In genomic region chrX:53631156-53631555, GRCh38 we compare ENCODE assay signal across 33 cellular contexts. TPM values are rescaled to one million over a fixed set of nuclear protein-coding genes. Genes with fewer than 3 reads are reported as not detected.
DNase-seq lines count a peak whose midpoint lies in the region; ATAC-seq and TF ChIP-seq lines count a peak whose summit lies in the region.
"Had no signal": no experiment of that assay in that cellular context is flagged by ENCODE, and none has a peak within 500 bp of the region (broad histone marks: within the 10 kb centered on the region; RNA-seq: fewer than 3 reads in every experiment).

No MANE protein-coding gene starts in this region.

- TF ChIP-seq CTCF in smooth muscle cell (IDR thresholded peaks at IDR 0.05; ENCODE audit: borderline replicate concordance, insufficient read depth, poor library complexity, severe bottlenecking), result no peak

- H3K9me3 Mint-ChIP-seq in activated T-cell treated with anti-CD3 and anti-CD28 coated beads, Interleukin-2, amount 50 U/mL, for 72 hours, result no peaks in the 10 kb centered on the region
- H3K9me3 Mint-ChIP-seq: activated CD4-positive, alpha-beta T cell treated with anti-CD3 and anti-CD28 coated beads, Interleukin-2, amount 10 ng/mL, durations not matched to agents 24 days and 14 days; dendritic cell treated with granulocyte-macrophage colony-stimulating factor and Interleukin-4, amounts not matched to agents 40 ng/mL and 50 ng/mL, for 4 days; neural progenitor cell had no signal

- no peak for ATAC-seq in activated T-cell treated with anti-CD3 and anti-CD28 coated beads, Interleukin-2, amount 50 U/mL, for 72 hours (replicated peaks in 1 of 2)
- no peak for ATAC-seq in T-helper 17 cell
- ATAC-seq: left cardiac atrium, upper lobe of right lung had no signal

- no peak overlapping the region for H3K4me3 Mint-ChIP-seq in activated T-cell treated with anti-CD3 and anti-CD28 coated beads, Interleukin-2, amount 50 U/mL, for 72 hours
- no peak overlapping the region for H3K4me3 Mint-ChIP-seq in T-helper 17 cell
- H3K4me3 Mint-ChIP-seq: activated CD4-positive, alpha-beta T cell treated with anti-CD3 and anti-CD28 coated beads, Interleukin-2, amount 10 ng/mL, durations not matched to agents 24 days and 14 days; dendritic cell treated with granulocyte-macrophage colony-stimulating factor and Interleukin-4, amounts not matched to agents 40 ng/mL and 50 ng/mL, for 4 days; neural progenitor cell had no signal

- H2AFZ ChIP-seq in smooth muscle cell (ENCODE audit: low read depth), result no peak overlapping the region
- H2AFZ ChIP-seq: neural progenitor cell, parathyroid adenoma had no signal

- H3F3A ChIP-seq in smooth muscle cell (ENCODE audit: low read depth), result no peaks in the 10 kb centered on the region

- H3K36me3 Mint-ChIP-seq in activated T-cell treated with anti-CD3 and anti-CD28 coated beads, Interleukin-2, amount 50 U/mL, for 72 hours (ENCODE audit: insufficient read depth in 2 of 2), result peaks cover 9 to 44% of the 10 kb centered on the region in 2 donors
- H3K36me3 Mint-ChIP-seq in T-helper 17 cell (ENCODE audit: low read depth), result no peaks in the 10 kb centered on the region

- no peak overlapping the region for H3K4me2 ChIP-seq in smooth muscle cell
- H3K4me2 ChIP-seq: neural progenitor cell had no signal

- no peak for DNase-seq in activated T-cell treated with anti-CD3 and anti-CD28 coated beads, Interleukin-2, amount 50 U/mL, for 72 hours
- DNase-seq in activated T-cell treated with anti-CD3 and anti-CD28 coated beads for 4 hours (no peak), T-helper 17 cell (no peak), glomerular visceral epithelial cell (ENCODE audit: extremely low spot score) (peak; percentile 1), smooth muscle cell (lab: John Stamatoyannopoulos, UW; ENCODE audit: unreplicated experiment) (no peak), dermis blood vessel endothelial cell (no peak), NCI-H2227 treated with DMSO at 0.1 percent for 48 hours (lab: John Stamatoyannopoulos, UW) (no peak), cerebellar cortex (ENCODE audit: low spot score) (no peak)
- DNase-seq: activated CD4-positive, alpha-beta T cell treated with anti-CD3 and anti-CD28 coated beads, Interleukin-2, amount 10 ng/mL, durations not matched to agents 24 days and 14 days; activated CD8-positive, alpha-beta memory T cell treated with anti-CD3 and anti-CD28 coated beads for 24 hours; activated naive CD4-positive, alpha-beta T cell treated with Interleukin-2 at 50 U/mL for 16 hours; amygdala; Calu3; DMS79 treated with DMSO at 0.1 percent for 48 hours; hippocampal formation; KBM-7; left cardiac atrium; NCI-H1092; NCI-H1694; NCI-H446 treated with DMSO at 0.1 percent for 48 hours; retina; SJCRH30; stimulated activated naive CD4-positive, alpha-beta T cell; SW 1271; T1000; upper lobe of right lung; WERI-Rb-1 had no signal

- H3K27ac ChIP-seq in smooth muscle cell (ENCODE audit: low read depth), result peak overlapping the region; percentile 49
- H3K27ac ChIP-seq: esophagus muscularis mucosa, neural progenitor cell, parathyroid adenoma, SJCRH30, skin epidermis, suprapubic skin, upper lobe of right lung, WERI-Rb-1 had no signal

- peaks cover 20% of the 10 kb centered on the region for H3K27me3 Mint-ChIP-seq in activated T-cell treated with anti-CD3 and anti-CD28 coated beads, Interleukin-2, amount 50 U/mL, for 72 hours (ENCODE audit: low read depth)
- no peaks in the 10 kb centered on the region for H3K27me3 Mint-ChIP-seq in T-helper 17 cell
- H3K27me3 Mint-ChIP-seq: activated CD4-positive, alpha-beta T cell treated with anti-CD3 and anti-CD28 coated beads, Interleukin-2, amount 10 ng/mL, durations not matched to agents 24 days and 14 days; dendritic cell treated with granulocyte-macrophage colony-stimulating factor and Interleukin-4, amounts not matched to agents 40 ng/mL and 50 ng/mL, for 4 days had no signal

- no peaks in the 10 kb centered on the region for H3K9me3 ChIP-seq in T-helper 17 cell (ENCODE audit: control insufficient read depth, low read length, poor library complexity, severe bottlenecking)
- no peaks in the 10 kb centered on the region for H3K9me3 ChIP-seq in smooth muscle cell (replicated peaks; ENCODE audit: low read depth)
- H3K9me3 ChIP-seq: esophagus muscularis mucosa, SJCRH30, suprapubic skin, upper lobe of right lung had no signal

- H3K9ac ChIP-seq in smooth muscle cell (ENCODE audit: low read depth), result no peak overlapping the region
- H3K9ac ChIP-seq: neural progenitor cell, parathyroid adenoma had no signal

- peaks cover 18% of the 10 kb centered on the region for H3K36me3 ChIP-seq in smooth muscle cell (ENCODE audit: low read depth)

- WGBS in smooth muscle cell (ENCODE audit: low lambda C conversion rate), result 75% methylated on average over 2 of the region's 2 CpGs

- H3K79me2 ChIP-seq in smooth muscle cell (ENCODE audit: low read depth), result no peaks in the 10 kb centered on the region

- no peaks in the 10 kb centered on the region for H3K4me1 Mint-ChIP-seq in activated T-cell treated with anti-CD3 and anti-CD28 coated beads, Interleukin-2, amount 50 U/mL, for 72 hours (ENCODE audit: low read depth)
- no peaks in the 10 kb centered on the region for H3K4me1 Mint-ChIP-seq in T-helper 17 cell
- H3K4me1 Mint-ChIP-seq: neural progenitor cell had no signal

- no peaks in the 10 kb centered on the region for H3K4me1 ChIP-seq in smooth muscle cell (ENCODE audit: low read depth)
- H3K4me1 ChIP-seq: esophagus muscularis mucosa, neural progenitor cell, parathyroid adenoma, SJCRH30, suprapubic skin, upper lobe of right lung had no signal

- H3K27me3 ChIP-seq in smooth muscle cell (ENCODE audit: low read depth), result no peaks in the 10 kb centered on the region
- H3K27me3 ChIP-seq: esophagus muscularis mucosa, neural progenitor cell, SJCRH30, suprapubic skin, upper lobe of right lung had no signal

- H4K20me1 ChIP-seq in smooth muscle cell (ENCODE audit: low read depth), result peaks cover 12% of the 10 kb centered on the region

- peak overlapping the region; percentile 68 for H3K27ac Mint-ChIP-seq in activated T-cell treated with anti-CD3 and anti-CD28 coated beads, Interleukin-2, amount 50 U/mL, for 72 hours
- H3K27ac Mint-ChIP-seq in T-helper 17 cell, result peak overlapping the region; percentile 49
- H3K27ac Mint-ChIP-seq: activated CD4-positive, alpha-beta T cell treated with anti-CD3 and anti-CD28 coated beads, Interleukin-2, amount 10 ng/mL, durations not matched to agents 24 days and 14 days; dendritic cell treated with granulocyte-macrophage colony-stimulating factor and Interleukin-4, amounts not matched to agents 40 ng/mL and 50 ng/mL, for 4 days; neural progenitor cell had no signal

- H3K4me3 ChIP-seq in smooth muscle cell, result no peak overlapping the region
- H3K4me3 ChIP-seq: esophagus muscularis mucosa, neural progenitor cell, SJCRH30, skin epidermis, suprapubic skin, upper lobe of right lung had no signal

RNA-seq across cellular contexts. Expression of gene HUWE1, which starts 55.4 kb away (rescaled TPM):
- total RNA-seq in activated T-cell treated with anti-CD3 and anti-CD28 coated beads, Interleukin-2, amount 50 U/mL, for 72 hours, result 100 to 1,000 TPM; 608 to 684 TPM
- total RNA-seq in T-helper 17 cell (100 to 1,000 TPM; 211 to 214 TPM), smooth muscle cell (102 and 122 TPM in 2 replicates), dermis blood vessel endothelial cell (78.8 and 151 TPM in 2 replicates)
- 29.4 and 31.9 TPM in 2 replicates for polyA plus RNA-seq in smooth muscle cell
